12 cellular contexts compared by ENCODE assay signal in the genomic region with DNA sequence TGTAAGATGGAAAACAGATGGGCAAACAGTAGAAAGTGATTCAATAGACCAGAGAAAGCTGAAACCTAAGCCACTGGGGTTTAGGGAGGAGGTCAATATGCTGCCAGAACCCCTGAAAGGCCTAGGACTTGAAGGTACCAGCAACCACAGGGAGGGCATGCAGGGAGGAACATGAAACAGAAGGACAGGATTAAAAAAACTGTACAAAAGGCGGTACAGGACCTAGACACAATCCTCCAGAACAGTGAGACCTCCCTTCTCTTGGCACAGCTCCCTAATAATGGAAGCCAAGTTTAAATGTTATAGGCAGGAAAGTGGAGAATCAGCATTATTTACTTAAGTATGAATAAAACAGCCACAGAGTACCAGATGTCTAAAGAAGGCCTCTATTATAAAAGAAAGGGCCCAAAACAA.
DNase-seq lines count a peak whose midpoint lies in the region; ATAC-seq and TF ChIP-seq lines count a peak whose summit lies in the region.
"Had no signal": no experiment of that assay in that cellular context is flagged by ENCODE, and none has a peak within 500 bp of the region (broad histone marks: within the 10 kb centered on the region; RNA-seq: fewer than 3 reads in every experiment).

No MANE protein-coding gene starts in this region.

- no peak overlapping the region for H3K4me3 Mint-ChIP-seq in HFFc6
- H3K4me3 Mint-ChIP-seq in dendritic cell treated with granulocyte-macrophage colony-stimulating factor and Interleukin-4, amounts not matched to agents 40 ng/mL and 50 ng/mL, for 4 days: no peak overlapping the region
- H3K4me3 Mint-ChIP-seq: T-helper 1 cell treated with Interleukin-12 subunit alpha and Interleukin-12 subunit beta and Interleukin-4 antibody, amounts not matched to agents 30 μg/mL and 1 μg/mL, for 36 hours had no signal

- H3K4me1 ChIP-seq in trophoblast cell (ENCODE audit: control insufficient read depth in 1 of 2, insufficient read depth in 2 of 2, low read length in 2 of 2): no peaks in the 10 kb centered on the region
- peaks cover 0 to 18% (median 10%) of the 10 kb centered on the region in 4 donors for H3K4me1 ChIP-seq in esophagus muscularis mucosa

- H3K27ac ChIP-seq in trophoblast cell (ENCODE audit: low read depth, low read length) (no peak overlapping the region), esophagus muscularis mucosa (replicated peaks in 1 of 4) (peak overlapping the region in 1 of 4 donors; percentile 19)
- H3K27ac ChIP-seq: cardiac muscle cell had no signal

- no peaks in the 10 kb centered on the region for H3K79me2 ChIP-seq in trophoblast cell (ENCODE audit: control insufficient read depth, insufficient read depth, low read length, poor library complexity)

- H2AK5ac ChIP-seq in trophoblast cell (ENCODE audit: low read length): no peak overlapping the region

- H4K8ac ChIP-seq in trophoblast cell (ENCODE audit: low read depth, low read length): no peak overlapping the region

- peak overlapping the region; percentile 20 for H3K9ac ChIP-seq in trophoblast cell (ENCODE audit: low read length)

- H3K14ac ChIP-seq in trophoblast cell (ENCODE audit: low read length): no peak overlapping the region

- H3K4me3 ChIP-seq in trophoblast cell (ENCODE audit: low read depth, low read length) (no peak overlapping the region), esophagus muscularis mucosa (no peak overlapping the region)
- H3K4me3 ChIP-seq: cardiac muscle cell had no signal

- no peak overlapping the region for H2BK120ac ChIP-seq in trophoblast cell (ENCODE audit: insufficient read depth, low read length, poor library complexity)

- H3K4ac ChIP-seq in trophoblast cell (ENCODE audit: low read depth, low read length): no peak overlapping the region

- no peak overlapping the region for H3K4me2 ChIP-seq in trophoblast cell (ENCODE audit: low read length)

- H3K23ac ChIP-seq in trophoblast cell (ENCODE audit: low read length): no peak overlapping the region

- no peak for TF ChIP-seq POLR2A in esophagus muscularis mucosa (IDR thresholded peaks at IDR 0.05; ENCODE audit: low read depth)

- H3K27ac Mint-ChIP-seq in HFFc6: peak overlapping the region; percentile 32
- peak overlapping the region; percentile 62 for H3K27ac Mint-ChIP-seq in dendritic cell treated with granulocyte-macrophage colony-stimulating factor and Interleukin-4, amounts not matched to agents 40 ng/mL and 50 ng/mL, for 4 days

- H3K27me3 ChIP-seq in trophoblast cell (ENCODE audit: insufficient read depth, low read length) (no peaks in the 10 kb centered on the region), esophagus muscularis mucosa (no peaks in the 10 kb centered on the region)
- H3K27me3 ChIP-seq: cardiac muscle cell had no signal

- H3K4me1 Mint-ChIP-seq in HFFc6 (ENCODE audit: low read depth): peaks cover 27% of the 10 kb centered on the region
- H3K4me1 Mint-ChIP-seq in dendritic cell treated with granulocyte-macrophage colony-stimulating factor and Interleukin-4, amounts not matched to agents 40 ng/mL and 50 ng/mL, for 4 days (ENCODE audit: low read depth): no peaks in the 10 kb centered on the region

- H2AFZ ChIP-seq in trophoblast cell (ENCODE audit: insufficient read depth, low read length, poor library complexity): no peak overlapping the region

- no peak for ATAC-seq in GM18520 (IDR thresholded peaks at IDR 0.05; ENCODE audit: unreplicated experiment)

- intact Hi-C loops in dendritic cell treated with granulocyte-macrophage colony-stimulating factor and Interleukin-4, amounts not matched to agents 40 ng/mL and 50 ng/mL, for 4 days (cut with micrococcal nuclease): no loop called here
- intact Hi-C loops in esophagus muscularis mucosa (cut with DNase I): no loop called here

- no peak overlapping the region for H2BK5ac ChIP-seq in trophoblast cell (ENCODE audit: low read depth, low read length, poor library complexity)

- no peak overlapping the region for H4K91ac ChIP-seq in trophoblast cell (ENCODE audit: low read depth, low read length)

- WGBS in trophoblast cell (ENCODE audit: extremely low coverage, insufficient coverage, insufficient read length): no CpG with 5 or more reads among the region's 1 CpG
- 32% methylated on average over 1 of the region's 1 CpG for WGBS in esophagus muscularis mucosa

- H3K36me3 ChIP-seq in trophoblast cell (ENCODE audit: control insufficient read depth in 1 of 2, insufficient read depth in 2 of 2, low read length in 2 of 2) (peaks cover 8 to 12% of the 10 kb centered on the region in 2 experiments), esophagus muscularis mucosa (peaks cover 13 to 93% (median 65%) of the 10 kb centered on the region in 4 donors)

- no peak for TF ChIP-seq CTCF in HFFc6 (IDR thresholded peaks at IDR 0.05)
- TF ChIP-seq CTCF in esophagus muscularis mucosa (IDR thresholded peaks at IDR 0.05): no peak

- no peak for DNase-seq in HFFc6
- DNase-seq in NCI-H345 (lab: John Stamatoyannopoulos, UW): peak; percentile 31
- DNase-seq in trophoblast cell: no peak
- no peak for DNase-seq in esophagus muscularis mucosa (ENCODE audit: extremely low spot score)
- no peak for DNase-seq in activated CD4-positive, alpha-beta T cell treated with anti-CD3 and anti-CD28 coated beads for 1 hour
- DNase-seq: DND-41; NCI-H524 treated with DMSO at 0.1 percent for 48 hours; stimulated activated naive CD4-positive, alpha-beta T cell treated with Interleukin-2 at 50 U/mL for 16 hours had no signal

- no peak for TF ChIP-seq EP300 in esophagus muscularis mucosa (IDR thresholded peaks at IDR 0.05)

- H3K18ac ChIP-seq in trophoblast cell (ENCODE audit: low read length): no peak overlapping the region

- H3K79me1 ChIP-seq in trophoblast cell (ENCODE audit: low read length): no peaks in the 10 kb centered on the region

- H3K9me3 ChIP-seq in trophoblast cell (ENCODE audit: insufficient read depth, low read depth, low read length) (no peaks in the 10 kb centered on the region), esophagus muscularis mucosa (no peaks in the 10 kb centered on the region)

- no peak overlapping the region for H2BK12ac ChIP-seq in trophoblast cell (ENCODE audit: low read length)

- H4K12ac ChIP-seq in trophoblast cell (ENCODE audit: low read depth, low read length): no peak overlapping the region

- H3K27me3 Mint-ChIP-seq in HFFc6 (ENCODE audit: insufficient read depth): no peaks in the 10 kb centered on the region
- no peaks in the 10 kb centered on the region for H3K27me3 Mint-ChIP-seq in dendritic cell treated with granulocyte-macrophage colony-stimulating factor and Interleukin-4, amounts not matched to agents 40 ng/mL and 50 ng/mL, for 4 days

- no peaks in the 10 kb centered on the region for H3K9me3 Mint-ChIP-seq in HFFc6
- H3K9me3 Mint-ChIP-seq in dendritic cell treated with granulocyte-macrophage colony-stimulating factor and Interleukin-4, amounts not matched to agents 40 ng/mL and 50 ng/mL, for 4 days: no peaks in the 10 kb centered on the region
- H3K9me3 Mint-ChIP-seq: T-helper 1 cell treated with Interleukin-12 subunit alpha and Interleukin-12 subunit beta and Interleukin-4 antibody, amounts not matched to agents 30 μg/mL and 1 μg/mL, for 36 hours had no signal

- H3K36me3 Mint-ChIP-seq in HFFc6 (ENCODE audit: low read depth): no peaks in the 10 kb centered on the region; the same call in 1 of the 2 replicates
- H3K36me3 Mint-ChIP-seq in dendritic cell treated with granulocyte-macrophage colony-stimulating factor and Interleukin-4, amounts not matched to agents 40 ng/mL and 50 ng/mL, for 4 days (ENCODE audit: low read depth): peaks cover 77% of the 10 kb centered on the region
